13 cellular contexts compared by ENCODE assay signal in the genomic region with DNA sequence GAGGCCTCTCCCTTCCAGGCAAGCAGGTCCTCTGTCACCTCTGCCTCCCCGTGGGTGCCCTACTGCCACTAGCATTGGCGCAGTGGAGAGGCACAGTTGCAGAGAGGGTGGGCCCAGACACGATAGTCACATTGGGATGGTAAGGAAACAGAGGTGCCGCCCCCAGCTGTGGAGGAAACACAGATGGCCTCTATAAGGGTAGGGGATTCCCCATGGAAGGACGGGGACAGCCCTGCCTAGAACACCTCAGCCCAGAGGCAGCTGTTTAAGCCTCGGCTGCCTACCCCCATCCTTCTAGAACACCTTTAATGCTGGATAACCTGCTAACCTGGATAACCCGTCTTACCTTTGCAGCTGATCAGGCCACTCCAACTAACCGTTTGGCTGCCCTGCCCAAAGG.
"Had no signal": no experiment of that assay in that cellular context is flagged by ENCODE, and none has a peak within 500 bp of the region (broad histone marks: within the 10 kb centered on the region; RNA-seq: fewer than 3 reads in every experiment).

No MANE protein-coding gene starts in this region.

- ATAC-seq: activated T-cell treated with anti-CD3 and anti-CD28 coated beads, Interleukin-2, amount 50 U/mL, for 72 hours; psoas muscle; right lobe of liver had no signal

- H3K27ac Mint-ChIP-seq: activated T-cell treated with anti-CD3 and anti-CD28 coated beads, Interleukin-2, amount 50 U/mL, for 72 hours; nephron progenitor cell had no signal

- DNase-seq: activated CD4-positive, CD25-positive, alpha-beta regulatory T cell treated with anti-CD3 and anti-CD28 coated beads, Interleukin-2, amount 50 U/mL, for 72 hours; activated CD8-positive, alpha-beta memory T cell treated with anti-CD3 and anti-CD28 coated beads, Interleukin-2, amount 50 U/mL, for 48 hours; activated gamma-delta T cell; activated T-cell treated with anti-CD3 and anti-CD28 coated beads, Interleukin-2, amount 50 U/mL, for 72 hours; cerebellar nuclear complex; effector CD8-positive, alpha-beta T cell; foreskin fibroblast; glutamatergic neuron; nephron progenitor cell; psoas muscle; right lobe of liver; tibial artery; uterus had no signal

- H3K4me3 Mint-ChIP-seq: activated T-cell treated with anti-CD3 and anti-CD28 coated beads, Interleukin-2, amount 50 U/mL, for 72 hours; nephron progenitor cell had no signal

- H3K9me3 Mint-ChIP-seq: activated T-cell treated with anti-CD3 and anti-CD28 coated beads, Interleukin-2, amount 50 U/mL, for 72 hours; nephron progenitor cell had no signal
